ENCODE assay signal across 8 cellular contexts in genomic region chr15:34583399-34584320, GRCh38. TPM values are rescaled to one million over a fixed set of nuclear protein-coding genes. Genes with fewer than 3 reads are reported as not detected.
A peak's percentile ranks its signal among the peaks of the same experiment; 100 is the strongest.
DNase-seq lines count a peak whose midpoint lies in the region; ATAC-seq and TF ChIP-seq lines count a peak whose summit lies in the region.

A gene with protein sequence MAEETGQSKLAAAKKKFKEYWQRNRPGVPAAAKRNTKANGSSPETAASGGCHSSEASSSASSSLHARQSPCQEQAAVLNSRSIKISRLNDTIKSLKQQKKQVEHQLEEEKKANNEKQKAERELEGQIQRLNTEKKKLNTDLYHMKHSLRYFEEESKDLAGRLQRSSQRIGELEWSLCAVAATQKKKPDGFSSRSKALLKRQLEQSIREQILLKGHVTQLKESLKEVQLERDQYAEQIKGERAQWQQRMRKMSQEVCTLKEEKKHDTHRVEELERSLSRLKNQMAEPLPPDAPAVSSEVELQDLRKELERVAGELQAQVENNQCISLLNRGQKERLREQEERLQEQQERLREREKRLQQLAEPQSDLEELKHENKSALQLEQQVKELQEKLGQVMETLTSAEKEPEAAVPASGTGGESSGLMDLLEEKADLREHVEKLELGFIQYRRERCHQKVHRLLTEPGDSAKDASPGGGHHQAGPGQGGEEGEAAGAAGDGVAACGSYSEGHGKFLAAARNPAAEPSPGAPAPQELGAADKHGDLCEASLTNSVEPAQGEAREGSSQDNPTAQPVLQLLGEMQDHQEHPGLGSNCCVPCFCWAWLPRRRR (minus strand): TSS chr15:34583651. CDS start chr15:34535912, 47,739 bp downstream.

- peaks cover 21% of the 10 kb centered on the region for H3K4me1 ChIP-seq in CD8-positive, alpha-beta memory T cell (ENCODE audit: insufficient read depth, low read length)
- peaks cover 0 to 17% (median 8%) of the 10 kb centered on the region in 4 donors for H3K4me1 ChIP-seq in Peyer's patch

- peak within 1 kb of the TSS; percentile 86 to 97 (median 88) for H3K4me3 Mint-ChIP-seq in CD8-positive, alpha-beta memory T cell
- H3K4me3 Mint-ChIP-seq in natural killer cell treated with Interleukin-12 subunit alpha and Interleukin-12 subunit beta and Interleukin-15 and Interleukin-18, amount 100 ng/mL, for 72 hours = peak within 1 kb of the TSS; percentile 87
- peak within 1 kb of the TSS; percentile 91 for H3K4me3 Mint-ChIP-seq in stimulated activated naive CD8-positive, alpha-beta T cell treated with anti-CD3 and anti-CD28 coated beads, Interleukin-15, Interleukin-2, amounts not matched to agents 100 ng/mL and 50 ng/mL, for 24 hours

- H3K27ac Mint-ChIP-seq in CD8-positive, alpha-beta memory T cell = peak within 1 kb of the TSS; percentile 54 to 95 (median 71)
- peak within 1 kb of the TSS; percentile 43 to 76 for H3K27ac Mint-ChIP-seq in natural killer cell treated with Interleukin-12 subunit alpha and Interleukin-12 subunit beta and Interleukin-15 and Interleukin-18, amount 100 ng/mL, for 72 hours
- peak within 1 kb of the TSS; percentile 82 for H3K27ac Mint-ChIP-seq in stimulated activated naive CD8-positive, alpha-beta T cell treated with anti-CD3 and anti-CD28 coated beads, Interleukin-15, Interleukin-2, amounts not matched to agents 100 ng/mL and 50 ng/mL, for 24 hours

- peak in 1 of 2 donors; percentile 30 for TF ChIP-seq POLR2A in Peyer's patch (IDR thresholded peaks at IDR 0.05)

- TF ChIP-seq CTCF in Peyer's patch (IDR thresholded peaks at IDR 0.05) = no peak

- peak; percentile 68 for ATAC-seq in GM19455 (IDR thresholded peaks at IDR 0.05; ENCODE audit: unreplicated experiment)
- ATAC-seq in natural killer cell treated with Interleukin-12 subunit alpha and Interleukin-12 subunit beta and Interleukin-15 and Interleukin-18, amount 100 ng/mL, for 72 hours = peak; percentile 85 to 89

- no peaks in the 10 kb centered on the region for H3K9me3 Mint-ChIP-seq in CD8-positive, alpha-beta memory T cell
- no peaks in the 10 kb centered on the region for H3K9me3 Mint-ChIP-seq in natural killer cell treated with Interleukin-12 subunit alpha and Interleukin-12 subunit beta and Interleukin-15 and Interleukin-18, amount 100 ng/mL, for 72 hours
- H3K9me3 Mint-ChIP-seq in stimulated activated naive CD8-positive, alpha-beta T cell treated with anti-CD3 and anti-CD28 coated beads, Interleukin-15, Interleukin-2, amounts not matched to agents 100 ng/mL and 50 ng/mL, for 24 hours = no peaks in the 10 kb centered on the region

- H3K36me3 Mint-ChIP-seq in CD8-positive, alpha-beta memory T cell = peaks cover 0 to 2% (median 0%) of the 10 kb centered on the region in 3 donors
- no peaks in the 10 kb centered on the region for H3K36me3 Mint-ChIP-seq in natural killer cell treated with Interleukin-12 subunit alpha and Interleukin-12 subunit beta and Interleukin-15 and Interleukin-18, amount 100 ng/mL, for 72 hours
- H3K36me3 Mint-ChIP-seq in stimulated activated naive CD8-positive, alpha-beta T cell treated with anti-CD3 and anti-CD28 coated beads, Interleukin-15, Interleukin-2, amounts not matched to agents 100 ng/mL and 50 ng/mL, for 24 hours (ENCODE audit: low read depth) = peaks cover 6% of the 10 kb centered on the region

- POLR2A ChIA-PET in CD8-positive, alpha-beta memory T cell (lab: Charles Lee) = interaction anchor here (0.9 to 1.6 kb wide), 6 partner anchors 68 to 247 kb away, joined by 3 to 9 read pairs (median 5); partner anchors contain the start of genes GOLGA8A, LPCAT4 and SLC12A6

- no peaks in the 10 kb centered on the region for H3K9me3 ChIP-seq in CD8-positive, alpha-beta memory T cell (ENCODE audit: low read length)
- no peaks in the 10 kb centered on the region for H3K9me3 ChIP-seq in Peyer's patch

- peaks cover 9 to 12% of the 10 kb centered on the region in 2 donors for H3K27me3 Mint-ChIP-seq in CD8-positive, alpha-beta memory T cell
- peaks cover 7% of the 10 kb centered on the region in 2 donors for H3K27me3 Mint-ChIP-seq in natural killer cell treated with Interleukin-12 subunit alpha and Interleukin-12 subunit beta and Interleukin-15 and Interleukin-18, amount 100 ng/mL, for 72 hours
- H3K27me3 Mint-ChIP-seq in stimulated activated naive CD8-positive, alpha-beta T cell treated with anti-CD3 and anti-CD28 coated beads, Interleukin-15, Interleukin-2, amounts not matched to agents 100 ng/mL and 50 ng/mL, for 24 hours = peaks cover 22% of the 10 kb centered on the region

- peak; percentile 71 to 87 (median 82) for DNase-seq in CD8-positive, alpha-beta memory T cell
- DNase-seq in HK-2 (ENCODE audit: unreplicated experiment) (peak; percentile 68), Peyer's patch (peak; percentile 73 to 90 (median 84)), activated T-helper 1 cell treated with Interleukin-2 at 50 U/mL for 16 hours (ENCODE audit: low read depth) (peak; percentile 72), fibroblast of peridontal ligament (ENCODE audit: extremely low read depth) (peak; percentile 15)
- DNase-seq in natural killer cell treated with Interleukin-12 subunit alpha and Interleukin-12 subunit beta and Interleukin-15 and Interleukin-18, amount 100 ng/mL, for 72 hours (ENCODE audit: low spot score) = peak; percentile 85

- CTCF ChIA-PET in CD8-positive, alpha-beta memory T cell (lab: Charles Lee) = interaction anchor here (0.7 to 1.3 kb wide), 5 partner anchors 146 to 342 kb away, joined by 3 to 6 read pairs (median 3); partner anchors contain the start of genes GOLGA8A, LPCAT4 and SLC12A6

- peaks cover 31 to 48% (median 36%) of the 10 kb centered on the region in 3 donors for H3K4me1 Mint-ChIP-seq in CD8-positive, alpha-beta memory T cell
- H3K4me1 Mint-ChIP-seq in natural killer cell treated with Interleukin-12 subunit alpha and Interleukin-12 subunit beta and Interleukin-15 and Interleukin-18, amount 100 ng/mL, for 72 hours (ENCODE audit: low read depth in 2 of 2) = peaks cover 20 to 32% of the 10 kb centered on the region in 2 donors
- H3K4me1 Mint-ChIP-seq in stimulated activated naive CD8-positive, alpha-beta T cell treated with anti-CD3 and anti-CD28 coated beads, Interleukin-15, Interleukin-2, amounts not matched to agents 100 ng/mL and 50 ng/mL, for 24 hours (ENCODE audit: low read depth) = peaks cover 61% of the 10 kb centered on the region

- no peaks in the 10 kb centered on the region for H3K36me3 ChIP-seq in CD8-positive, alpha-beta memory T cell (ENCODE audit: insufficient read depth, low read length)
- H3K36me3 ChIP-seq in Peyer's patch = no peaks in the 10 kb centered on the region

- H3K27ac ChIP-seq in CD8-positive, alpha-beta memory T cell (ENCODE audit: low read depth, low read length) = peak within 1 kb of the TSS; percentile 54
- H3K27ac ChIP-seq in Peyer's patch = peak within 1 kb of the TSS in 3 of 4 donors; percentile 48 to 78 (median 52)

- H3K27me3 ChIP-seq in CD8-positive, alpha-beta memory T cell (ENCODE audit: insufficient read depth, low read length, poor library complexity, severe bottlenecking) = no peaks in the 10 kb centered on the region
- H3K27me3 ChIP-seq in Peyer's patch = no peaks in the 10 kb centered on the region

- peak within 1 kb of the TSS; percentile 74 for H3K4me3 ChIP-seq in CD8-positive, alpha-beta memory T cell (ENCODE audit: low read length)
- H3K4me3 ChIP-seq in Peyer's patch = peak within 1 kb of the TSS; percentile 57 to 94 (median 84)

RNA-seq across cellular contexts. Expression of the gene that starts here (rescaled TPM):
- total RNA-seq in CD8-positive, alpha-beta memory T cell = 100 to 1,000 TPM; 132 to 136 TPM
- polyA plus RNA-seq in CD8-positive, alpha-beta memory T cell = 4.7 TPM
- 100 to 1,000 TPM; 152 to 781 (median 264) TPM for total RNA-seq in Peyer's patch
- total RNA-seq in natural killer cell treated with Interleukin-12 subunit alpha and Interleukin-12 subunit beta and Interleukin-15 and Interleukin-18, amount 100 ng/mL, for 72 hours = 100 to 1,000 TPM; 115 to 234 TPM

Comparison
In these comparisons a context has a peak if more than half of its experiments do, and no peak if none do; other contexts are left out.
1. Peak in every context shown above with its lines: DNase-seq, ATAC-seq, H3K4me3 ChIP-seq and H3K27ac ChIP-seq.
2. DNase-seq: peak in every context shown above with its lines; median percentile 85 in natural killer cell treated with Interleukin-12 subunit alpha and Interleukin-12 subunit beta and Interleukin-15 and Interleukin-18, amount 100 ng/mL, for 72 hours; 84 in Peyer's patch; 82 in CD8-positive, alpha-beta memory T cell; 72 in activated T-helper 1 cell treated with Interleukin-2 at 50 U/mL for 16 hours; 68 in HK-2; 15 in fibroblast of peridontal ligament.